20 cellular contexts compared by ENCODE assay signal in genomic region chr7:138388673-138389491, GRCh38.
DNase-seq lines count a peak whose midpoint lies in the region; ATAC-seq, FAIRE-seq and TF ChIP-seq lines count a peak whose summit lies in the region.
"Had no signal": no experiment of that assay in that cellular context is flagged by ENCODE, and none has a peak within 500 bp of the region (broad histone marks: within the 10 kb centered on the region; RNA-seq: fewer than 3 reads in every experiment).

No MANE protein-coding gene starts in this region.

- POLR2A ChIA-PET in HepG2 (lab: Yijun Ruan, JAX) = interaction anchor here (0.7 to 2.0 kb wide), 20 partner anchors 8 to 350 kb away, joined by 3 to 22 read pairs (median 5); partner anchors contain the start of gene TRIM24
- POLR2A ChIA-PET in activated CD8-positive, alpha-beta T cell treated with anti-CD3 and anti-CD28 coated beads for 36 hours (lab: Charles Lee) = no interaction called here

- no peaks in the 10 kb centered on the region for H3K36me3 Mint-ChIP-seq in activated CD8-positive, alpha-beta T cell treated with anti-CD3 and anti-CD28 coated beads for 36 hours (ENCODE audit: low read depth)

- no peak for TF ChIP-seq CTCF in mammary epithelial cell (conservative IDR thresholded peaks at IDR 0.05 in 1 of 2, IDR thresholded peaks at IDR 0.05 in 1 of 2; ENCODE audit: extremely low read depth in 1 of 2, insufficient read depth in 1 of 2, low read depth in 1 of 2, low read length in 2 of 2)
- no peak for TF ChIP-seq CTCF in HepG2 (CRISPR knock-in tag; IDR thresholded peaks at IDR 0.05)
- no peak for TF ChIP-seq CTCF in activated CD8-positive, alpha-beta T cell treated with anti-CD3 and anti-CD28 coated beads for 36 hours (IDR thresholded peaks at IDR 0.05)

- H2AFZ ChIP-seq in mammary epithelial cell (ENCODE audit: low read depth, low read length) (no peak overlapping the region), HepG2 (ENCODE audit: low read length) (no peak overlapping the region)
- H2AFZ ChIP-seq: GM23338 had no signal

- no peaks in the 10 kb centered on the region for H3K27me3 Mint-ChIP-seq in activated CD8-positive, alpha-beta T cell treated with anti-CD3 and anti-CD28 coated beads for 36 hours
- H3K27me3 Mint-ChIP-seq: activated CD4-positive, alpha-beta T cell treated with anti-CD3 and anti-CD28 coated beads, Interleukin-2, amount 10 ng/mL, durations not matched to agents 7 days and 5 days had no signal

- 0% methylated on average over 1 of the region's 1 CpG for WGBS in mammary epithelial cell (ENCODE audit: low coverage, missing lambda C conversion rate)
- WGBS in HepG2 (ENCODE audit: low lambda C conversion rate) = 0% methylated on average over 1 of the region's 1 CpG

- H3K27ac ChIP-seq in mammary epithelial cell (ENCODE audit: insufficient read depth, low read depth, low read length) = no peak overlapping the region
- H3K27ac ChIP-seq in HepG2 (ENCODE audit: extremely low read length, insufficient read depth, low read length) = peak overlapping the region; percentile 61
- H3K27ac ChIP-seq: psoas muscle had no signal

- H3K4me1 Mint-ChIP-seq in activated CD8-positive, alpha-beta T cell treated with anti-CD3 and anti-CD28 coated beads for 36 hours (ENCODE audit: low read depth) = no peaks in the 10 kb centered on the region
- H3K4me1 Mint-ChIP-seq: activated CD4-positive, alpha-beta T cell treated with anti-CD3 and anti-CD28 coated beads, Interleukin-2, amount 10 ng/mL, durations not matched to agents 7 days and 5 days; GM23338; neural crest cell had no signal

- CTCF ChIA-PET in mammary epithelial cell (lab: Charles Lee; ENCODE audit: low non-redundant PET) = no interaction called here
- CTCF ChIA-PET in HepG2 (lab: Yijun Ruan, JAX; ENCODE audit: low intra/inter-chr PET ratio, low total read pairs) = no interaction called here
- CTCF ChIA-PET in activated CD8-positive, alpha-beta T cell treated with anti-CD3 and anti-CD28 coated beads for 36 hours (lab: Charles Lee) = no interaction called here

- no peaks in the 10 kb centered on the region for H3K4me1 ChIP-seq in mammary epithelial cell (ENCODE audit: insufficient read depth, low read length)
- peaks cover 65% of the 10 kb centered on the region for H3K4me1 ChIP-seq in HepG2 (ENCODE audit: insufficient read depth, low read length)
- H3K4me1 ChIP-seq: psoas muscle had no signal

- intact Hi-C loops in mammary epithelial cell (cut with micrococcal nuclease) = no loop called here
- intact Hi-C loops in HepG2 (cut with micrococcal nuclease; ENCODE audit: unreplicated experiment) = loop anchor here (1.0 to 10.0 kb wide), 5 partner anchors 36 to 224 kb away; partner anchors contain the start of gene TRIM24
- intact Hi-C loops in activated CD8-positive, alpha-beta T cell treated with anti-CD3 and anti-CD28 coated beads for 36 hours (cut with micrococcal nuclease) = no loop called here
- intact Hi-C loops in cardiac septum (cut with DNase I) = no loop called here

- DNase-seq in A172 (ENCODE audit: low spot score) = peak; percentile 40
- peak; percentile 81 for DNase-seq in M059J (ENCODE audit: low read depth)
- DNase-seq in mammary epithelial cell = peak; percentile 78
- DNase-seq in HepG2 (ENCODE audit: low spot score) = peak; percentile 98
- no peak for DNase-seq in activated CD8-positive, alpha-beta T cell treated with anti-CD3 and anti-CD28 coated beads for 36 hours
- no peak for DNase-seq in cardiac septum (ENCODE audit: low spot score)
- DNase-seq in OCI-M1 (lab: John Stamatoyannopoulos, UW) = no peak
- DNase-seq: activated CD4-positive, alpha-beta T cell treated with anti-CD3 and anti-CD28 coated beads, Interleukin-2, amount 10 ng/mL, durations not matched to agents 7 days and 5 days; activated naive CD4-positive, alpha-beta T cell; effector memory CD8-positive, alpha-beta T cell; GDM1; NCI-H1436; NCI-H82; psoas muscle; SW 1271 had no signal

- BruUV-seq in mammary epithelial cell (replicated peaks; lab: Mats Ljungman, UMichigan) = no TSS peak
- BruUV-seq in HepG2 (replicated peaks; lab: Mats Ljungman, UMichigan) = no TSS peak

- H3K27ac Mint-ChIP-seq in activated CD8-positive, alpha-beta T cell treated with anti-CD3 and anti-CD28 coated beads for 36 hours = no peak overlapping the region
- H3K27ac Mint-ChIP-seq: activated CD4-positive, alpha-beta T cell treated with anti-CD3 and anti-CD28 coated beads, Interleukin-2, amount 10 ng/mL, durations not matched to agents 7 days and 5 days; effector memory CD8-positive, alpha-beta T cell; GM23338 had no signal

- H3K36me3 ChIP-seq in mammary epithelial cell (ENCODE audit: insufficient read depth, low read length) (no peaks in the 10 kb centered on the region), HepG2 (replicated peaks in 1 of 2; ENCODE audit: control insufficient read depth in 1 of 2, insufficient read depth in 2 of 2, low read length in 2 of 2) (no peaks in the 10 kb centered on the region)

- H3K27me3 ChIP-seq in mammary epithelial cell (ENCODE audit: insufficient read depth, low read length) (no peaks in the 10 kb centered on the region), HepG2 (ENCODE audit: control insufficient read depth in 1 of 2, insufficient read depth in 2 of 2, low read length in 2 of 2) (no peaks in the 10 kb centered on the region)

- TF ChIP-seq EP300 in HepG2 (IDR thresholded peaks at IDR 0.05; ENCODE audit: low read depth in 2 of 2, low read length in 2 of 2) (peak in 1 of 2 experiments; percentile 99; a peak in 2 of 4 replicates), HepG2 (CRISPR knock-in tag; IDR thresholded peaks at IDR 0.05; ENCODE audit: borderline replicate concordance) (peak; percentile 95)

- no peak overlapping the region for H3K9ac ChIP-seq in mammary epithelial cell (ENCODE audit: insufficient read depth, low read length)
- H3K9ac ChIP-seq in HepG2 (ENCODE audit: insufficient read depth, low read depth, low read length) = no peak overlapping the region

- dilution Hi-C loops in mammary epithelial cell (cut with HindIII; ENCODE audit: low sequenced_read_pairs) = no loop called here

- H3K9me3 ChIP-seq in mammary epithelial cell (replicated peaks; ENCODE audit: insufficient read depth, low read length) (no peaks in the 10 kb centered on the region), HepG2 (ENCODE audit: low read length) (no peaks in the 10 kb centered on the region)
- H3K9me3 ChIP-seq: psoas muscle had no signal

- ATAC-seq in HepG2 (peak; percentile 92), HG03135 (IDR thresholded peaks at IDR 0.05; ENCODE audit: unreplicated experiment) (no peak)
- ATAC-seq in activated CD8-positive, alpha-beta T cell treated with anti-CD3 and anti-CD28 coated beads for 36 hours = no peak
- ATAC-seq: effector memory CD8-positive, alpha-beta T cell; GM23338; psoas muscle had no signal

- TF ChIP-seq POLR2A in HepG2 (IDR thresholded peaks at IDR 0.05; ENCODE audit: insufficient read depth in 1 of 2, low read depth in 2 of 2, low read length in 2 of 2) = no peak

- H3K4me2 ChIP-seq in mammary epithelial cell (ENCODE audit: insufficient read depth, low read depth, low read length) (no peak overlapping the region), HepG2 (ENCODE audit: low read depth, low read length) (no peak overlapping the region)
- H3K4me2 ChIP-seq: GM23338 had no signal

- H3K4me3 ChIP-seq in mammary epithelial cell (replicated peaks in 1 of 3; ENCODE audit: insufficient read depth in 1 of 3, low read depth in 2 of 3, low read length in 3 of 3) = no peak overlapping the region
- H3K4me3 ChIP-seq in HepG2 (replicated peaks in 1 of 3; ENCODE audit: insufficient read depth in 1 of 3, low read depth in 2 of 3, low read length in 3 of 3) = no peak overlapping the region
- H3K4me3 ChIP-seq: GM23338, psoas muscle had no signal

- no peak overlapping the region for H3K4me3 Mint-ChIP-seq in activated CD8-positive, alpha-beta T cell treated with anti-CD3 and anti-CD28 coated beads for 36 hours
- H3K4me3 Mint-ChIP-seq: activated CD4-positive, alpha-beta T cell treated with anti-CD3 and anti-CD28 coated beads, Interleukin-2, amount 10 ng/mL, durations not matched to agents 7 days and 5 days; effector memory CD8-positive, alpha-beta T cell; GM23338; neural crest cell had no signal

- H3K9me3 Mint-ChIP-seq in activated CD8-positive, alpha-beta T cell treated with anti-CD3 and anti-CD28 coated beads for 36 hours = no peaks in the 10 kb centered on the region
- H3K9me3 Mint-ChIP-seq: activated CD4-positive, alpha-beta T cell treated with anti-CD3 and anti-CD28 coated beads, Interleukin-2, amount 10 ng/mL, durations not matched to agents 7 days and 5 days; effector memory CD8-positive, alpha-beta T cell had no signal

- H4K20me1 ChIP-seq in mammary epithelial cell (ENCODE audit: insufficient read depth, low read length) = no peaks in the 10 kb centered on the region
- no peaks in the 10 kb centered on the region for H4K20me1 ChIP-seq in HepG2 (ENCODE audit: insufficient read depth, low read length)

- FAIRE-seq in HepG2 (lab: Jason Lieb, UNC) = peak; percentile 74
- FAIRE-seq: A204.1, islet of Langerhans had no signal

- H3K79me2 ChIP-seq in mammary epithelial cell (ENCODE audit: insufficient read depth, low read length) (no peaks in the 10 kb centered on the region), HepG2 (ENCODE audit: insufficient read depth, low read length) (no peaks in the 10 kb centered on the region)

- in situ Hi-C loops in mammary epithelial cell (cut with MboI; ENCODE audit: low sequenced_read_pairs in 2 of 2) (no loop called here), HepG2 (cut with HindIII; ENCODE audit: extremely low pct_ligation_motif_present, low pct_unique_long_range_greater_than_20kb) (no loop called here)

- TF ChIP-seq RAD21 in HepG2 (CRISPR knock-in tag; IDR thresholded peaks at IDR 0.05) = no peak

TF ChIP-seq in HepG2, 621 proteins besides CTCF, POLR2A, EP300 and RAD21 (continues in another document):
- no peak; the same call in 1 of the 2 replicates for TF ChIP-seq ZNF652 (CRISPR knock-in tag; IDR thresholded peaks at IDR 0.05; ENCODE audit: borderline replicate concordance, low read depth)
- TF ChIP-seq ZNF724P (CRISPR knock-in tag; IDR thresholded peaks at IDR 0.05; ENCODE audit: borderline replicate concordance) = no peak
- 0 out of 2 replicates have a peak, but pooled peaks have one; percentile 13 for TF ChIP-seq MIER2 (CRISPR knock-in tag; IDR thresholded peaks at IDR 0.05)
- TF ChIP-seq ZNF607 (CRISPR knock-in tag; IDR thresholded peaks at IDR 0.05; ENCODE audit: borderline replicate concordance) = no peak
- peak; percentile 97 for TF ChIP-seq CREM (IDR thresholded peaks at IDR 0.05)
- TF ChIP-seq CREM (CRISPR knock-in tag; IDR thresholded peaks at IDR 0.05) = no peak
- peak; percentile 67; the same call in 1 of the 2 replicates for TF ChIP-seq ZNF766 (CRISPR knock-in tag; IDR thresholded peaks at IDR 0.05; ENCODE audit: borderline replicate concordance)
- TF ChIP-seq ZSCAN29 (CRISPR knock-in tag; conservative IDR thresholded peaks at IDR 0.05) = peak; percentile 41; the same call in 1 of the 2 replicates
- no peak for TF ChIP-seq FOXP1 (IDR thresholded peaks at IDR 0.05)
- peak; percentile 75; the same call in 1 of the 2 replicates for TF ChIP-seq FOXP1 (CRISPR knock-in tag; IDR thresholded peaks at IDR 0.05)
- TF ChIP-seq DPF2 (CRISPR knock-in tag; IDR thresholded peaks at IDR 0.05; ENCODE audit: borderline replicate concordance, low read depth) = peak; percentile 83
- TF ChIP-seq JARID2 (CRISPR knock-in tag; IDR thresholded peaks at IDR 0.05; ENCODE audit: insufficient replicate concordance) = no peak

Comparison
In these comparisons a context has a peak if more than half of its experiments do, and no peak if none do; other contexts are left out.
1. DNase-seq: peak in A172 (single experiment), M059J (single experiment), mammary epithelial cell (single experiment) and HepG2 (single experiment); none in activated CD8-positive, alpha-beta T cell treated with anti-CD3 and anti-CD28 coated beads for 36 hours (single experiment), cardiac septum (single experiment) and OCI-M1 (single experiment).